Comparison of ENCODE assay signal across 23 cellular contexts in genomic region chr10:49643296-49644034, GRCh38. TPM values are rescaled to one million over a fixed set of nuclear protein-coding genes. Genes with fewer than 3 reads are reported as not detected.
"Had no signal": no experiment of that assay in that cellular context is flagged by ENCODE, and none has a peak within 500 bp of the region (broad histone marks: within the 10 kb centered on the region; RNA-seq: fewer than 3 reads in every experiment).

No MANE protein-coding gene starts in this region.

- H3K27ac ChIP-seq: esophagus squamous epithelium, gastroesophageal sphincter, hepatocyte, parathyroid adenoma, sigmoid colon, skin epidermis had no signal

- H3K27ac Mint-ChIP-seq: dendritic cell treated with granulocyte-macrophage colony-stimulating factor and Interleukin-4, amounts not matched to agents 40 ng/mL and 50 ng/mL, for 4 days; effector memory CD8-positive, alpha-beta T cell; naive B cell; nephron had no signal

- H3K9ac ChIP-seq: parathyroid adenoma had no signal

- H3K9me3 Mint-ChIP-seq: dendritic cell treated with granulocyte-macrophage colony-stimulating factor and Interleukin-4, amounts not matched to agents 40 ng/mL and 50 ng/mL, for 4 days; effector memory CD8-positive, alpha-beta T cell; naive B cell; nephron had no signal

- H3K4me3 ChIP-seq: esophagus squamous epithelium, gastroesophageal sphincter, hepatocyte, lung, sigmoid colon, skin epidermis had no signal

- H3K36me3 ChIP-seq: esophagus squamous epithelium, gastroesophageal sphincter, sigmoid colon had no signal

- H3K4me2 ChIP-seq: hepatocyte had no signal

- H3K4me3 Mint-ChIP-seq: dendritic cell treated with granulocyte-macrophage colony-stimulating factor and Interleukin-4, amounts not matched to agents 40 ng/mL and 50 ng/mL, for 4 days; effector memory CD8-positive, alpha-beta T cell; naive B cell; nephron had no signal

- H3K9me3 ChIP-seq: esophagus squamous epithelium, gastroesophageal sphincter, sigmoid colon had no signal

- DNase-seq: effector memory CD8-positive, alpha-beta T cell; esophagus squamous epithelium; foreskin fibroblast; left ventricle myocardium superior; mesenchymal stem cell; naive B cell; sigmoid colon; stimulated activated CD4-positive, alpha-beta T cell treated with anti-CD3 and anti-CD28 coated beads, Interleukin-12 subunit alpha, Interleukin-12 subunit beta, amount 100 ng/mL, for 4 hours; stimulated activated naive CD4-positive, alpha-beta T cell; trophoblast cell had no signal

- H3K4me1 ChIP-seq: esophagus squamous epithelium, gastroesophageal sphincter, parathyroid adenoma, sigmoid colon had no signal

- ATAC-seq: effector memory CD8-positive, alpha-beta T cell; gastroesophageal sphincter; left colon; left ventricle myocardium superior had no signal

- H3K4me1 Mint-ChIP-seq: naive B cell, nephron had no signal

- H3K36me3 Mint-ChIP-seq: naive B cell had no signal

RNA-seq across cellular contexts. Expression of gene CHAT, which starts 29.6 kb away (rescaled TPM):
- total RNA-seq: epithelial cell of proximal tubule, esophagus squamous epithelium, kidney epithelial cell, left ventricle myocardium superior, lung, omental fat pad, pulmonary artery endothelial cell, urinary bladder had no signal

RNA-seq across cellular contexts. Expression of gene SLC18A3, which starts 33.4 kb away (rescaled TPM):
- total RNA-seq: epithelial cell of proximal tubule, esophagus squamous epithelium, kidney epithelial cell, left ventricle myocardium superior, lung, omental fat pad, pulmonary artery endothelial cell had no signal

RNA-seq across cellular contexts. Expression of gene C10orf53, which starts 36.0 kb away (rescaled TPM):
- total RNA-seq: epithelial cell of proximal tubule, esophagus squamous epithelium, gastroesophageal sphincter, hepatocyte, kidney epithelial cell, left colon, left ventricle myocardium superior, omental fat pad, pulmonary artery endothelial cell, sigmoid colon, urinary bladder had no signal
